1 cellular context compared by ENCODE assay signal in genomic region chr7:116503835-116504234, GRCh38.
TF ChIP-seq lines count a peak whose summit lies in the region.

No MANE protein-coding gene starts in this region.

TF ChIP-seq in IMR-90, 13 proteins besides CTCF, POLR2A, EP300 and RAD21:
- TF ChIP-seq RCOR1 (IDR thresholded peaks at IDR 0.05; ENCODE audit: insufficient replicate concordance, low read length) (no peak), CHD1 (IDR thresholded peaks at IDR 0.05; ENCODE audit: low read depth, low read length) (no peak), CEBPB (IDR thresholded peaks at IDR 0.05; ENCODE audit: low read depth, low read length) (no peak), FOS (IDR thresholded peaks at IDR 0.05; ENCODE audit: low read depth, low read length) (no peak), MAZ (IDR thresholded peaks at IDR 0.05; ENCODE audit: borderline replicate concordance, low read depth, low read length) (no peak), RFX5 (IDR thresholded peaks at IDR 0.05; ENCODE audit: low read depth, low read length) (no peak), SMC3 (IDR thresholded peaks at IDR 0.05; ENCODE audit: low read depth, low read length) (no peak), MXI1 (IDR thresholded peaks at IDR 0.05; ENCODE audit: borderline replicate concordance, low read depth, low read length) (no peak), NFE2L2 (IDR thresholded peaks at IDR 0.05; ENCODE audit: low read depth, low read length) (no peak), MAFK (IDR thresholded peaks at IDR 0.05; ENCODE audit: low read depth, low read length) (no peak), BHLHE40 (IDR thresholded peaks at IDR 0.05; ENCODE audit: low read depth, low read length) (no peak)
- TF ChIP-seq, protein P1, sequence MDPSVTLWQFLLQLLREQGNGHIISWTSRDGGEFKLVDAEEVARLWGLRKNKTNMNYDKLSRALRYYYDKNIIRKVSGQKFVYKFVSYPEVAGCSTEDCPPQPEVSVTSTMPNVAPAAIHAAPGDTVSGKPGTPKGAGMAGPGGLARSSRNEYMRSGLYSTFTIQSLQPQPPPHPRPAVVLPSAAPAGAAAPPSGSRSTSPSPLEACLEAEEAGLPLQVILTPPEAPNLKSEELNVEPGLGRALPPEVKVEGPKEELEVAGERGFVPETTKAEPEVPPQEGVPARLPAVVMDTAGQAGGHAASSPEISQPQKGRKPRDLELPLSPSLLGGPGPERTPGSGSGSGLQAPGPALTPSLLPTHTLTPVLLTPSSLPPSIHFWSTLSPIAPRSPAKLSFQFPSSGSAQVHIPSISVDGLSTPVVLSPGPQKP (IDR thresholded peaks at IDR 0.05; ENCODE audit: borderline replicate concordance, low read depth, low read length): no peak
- TF ChIP-seq, protein P2, sequence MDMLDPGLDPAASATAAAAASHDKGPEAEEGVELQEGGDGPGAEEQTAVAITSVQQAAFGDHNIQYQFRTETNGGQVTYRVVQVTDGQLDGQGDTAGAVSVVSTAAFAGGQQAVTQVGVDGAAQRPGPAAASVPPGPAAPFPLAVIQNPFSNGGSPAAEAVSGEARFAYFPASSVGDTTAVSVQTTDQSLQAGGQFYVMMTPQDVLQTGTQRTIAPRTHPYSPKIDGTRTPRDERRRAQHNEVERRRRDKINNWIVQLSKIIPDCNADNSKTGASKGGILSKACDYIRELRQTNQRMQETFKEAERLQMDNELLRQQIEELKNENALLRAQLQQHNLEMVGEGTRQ (IDR thresholded peaks at IDR 0.05; ENCODE audit: low read depth, low read length): no peak
